Comparison of ENCODE assay signal across 1 cellular context in the genomic region with DNA sequence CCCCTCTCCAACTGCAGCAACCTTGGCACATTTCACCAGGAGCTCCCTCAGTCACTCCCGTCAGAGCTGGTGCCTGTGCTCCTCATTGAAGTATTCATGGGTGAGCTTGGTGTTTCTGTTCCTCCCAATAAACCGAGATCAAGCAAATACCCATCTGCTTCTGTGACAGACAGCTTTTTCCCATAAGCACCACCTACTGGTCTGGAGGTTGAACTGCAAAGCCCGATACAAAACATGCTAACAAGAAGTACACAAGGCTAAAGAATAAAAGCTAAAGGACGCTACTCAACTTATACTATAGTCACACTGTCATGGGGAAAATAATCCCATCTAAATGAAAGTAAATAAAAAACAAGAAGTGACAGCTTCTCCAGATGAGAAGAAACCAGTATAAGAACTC.
TF ChIP-seq lines count a peak whose summit lies in the region.

No MANE protein-coding gene starts in this region.

TF ChIP-seq in H1, 55 proteins besides CTCF, POLR2A, EP300 and RAD21 (continued from another document):
- TF ChIP-seq YY1 (IDR thresholded peaks at IDR 0.05; ENCODE audit: low read depth, low read length), result no peak
- no peak for TF ChIP-seq SP4 (IDR thresholded peaks at IDR 0.05; ENCODE audit: low read length)
- TF ChIP-seq JUN (IDR thresholded peaks at IDR 0.05; ENCODE audit: low read depth, low read length), result no peak
- no peak for TF ChIP-seq CHD2 (IDR thresholded peaks at IDR 0.05; ENCODE audit: low read length)
- no peak for TF ChIP-seq CBX8 (IDR thresholded peaks at IDR 0.05; ENCODE audit: borderline replicate concordance, low read depth, low read length)
- no peak for TF ChIP-seq TEAD4 (IDR thresholded peaks at IDR 0.05; ENCODE audit: low read depth, low read length)
- TF ChIP-seq SRF (IDR thresholded peaks at IDR 0.05; ENCODE audit: low read depth, low read length), result no peak
